In the genomic region with DNA sequence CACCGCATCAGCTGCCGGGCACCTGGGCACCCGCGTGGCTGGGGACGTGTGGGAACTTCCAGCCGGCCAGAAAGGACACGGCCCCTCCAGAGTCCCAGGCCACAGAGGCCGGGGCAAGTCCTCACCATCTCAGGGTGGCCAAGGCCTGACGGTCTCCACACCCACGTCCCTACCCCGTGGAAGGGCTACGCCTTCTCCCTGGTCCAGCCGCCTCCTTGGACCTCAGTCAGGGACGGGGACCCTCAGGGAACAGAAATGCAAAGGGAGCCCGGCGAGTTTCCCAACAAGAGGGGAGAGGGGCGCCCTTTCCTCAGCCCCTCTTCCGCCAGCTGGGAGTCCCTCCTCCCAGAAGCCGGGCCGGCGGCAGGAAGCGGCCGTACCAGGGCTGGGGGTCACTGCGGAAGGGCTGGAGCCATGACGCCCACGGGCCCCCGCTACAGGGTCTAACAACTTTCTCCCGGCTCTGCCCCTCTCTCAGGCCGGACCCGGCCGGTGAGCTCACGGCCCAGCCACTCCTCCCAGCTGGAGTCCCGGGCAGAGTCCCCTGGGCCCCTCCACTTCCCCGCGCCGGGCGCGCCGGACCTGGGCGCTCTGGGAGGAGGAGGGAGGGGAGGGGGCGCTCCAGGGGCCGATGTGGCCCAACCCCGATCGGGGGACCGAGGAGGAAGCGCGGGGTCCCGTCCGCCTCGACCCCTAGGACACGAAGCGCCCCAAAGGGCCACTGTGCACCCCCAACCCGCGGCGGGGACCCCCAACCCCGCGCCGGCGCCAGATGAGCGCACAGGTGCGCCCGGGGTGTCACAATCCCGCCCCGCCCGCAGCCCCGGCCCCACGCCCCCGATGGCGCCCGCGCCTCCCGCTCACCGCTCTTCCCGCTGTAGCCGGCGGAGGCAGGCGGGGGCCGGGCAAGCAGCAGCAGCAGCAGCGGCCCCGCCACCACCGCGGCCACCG, we compare ENCODE assay signal across 8 cellular contexts. TPM values are rescaled to one million over a fixed set of nuclear protein-coding genes. Genes with fewer than 3 reads are reported as not detected.
DNase-seq lines count a peak whose midpoint lies in the region; ATAC-seq and TF ChIP-seq lines count a peak whose summit lies in the region.

No MANE protein-coding gene starts in this region.

- TF ChIP-seq CTCF in AG04449 (IDR thresholded peaks at IDR 0.05; ENCODE audit: insufficient read depth, low read length, missing control alignments) (no peak), sigmoid colon (IDR thresholded peaks at IDR 0.05) (no peak)

- CTCF ChIA-PET in AG04449 (lab: Yijun Ruan, JAX), result no interaction called here

- TF ChIP-seq EP300 in sigmoid colon (IDR thresholded peaks at IDR 0.05), result no peak

- H3K9me3 Mint-ChIP-seq in activated T-helper 2 cell treated with anti-CD3 and anti-CD28 coated beads, Interferon-gamma antibody, Interleukin-2, Interleukin-4, amounts not matched to agents 10 μg/mL and 5 μg/mL and 100 μg/mL, durations not matched to agents 14 hours and 24 hours and 36 hours, result no peaks in the 10 kb centered on the region

- peak overlapping the region; percentile 64 to 82 (median 76) for H3K27ac ChIP-seq in sigmoid colon

- peak overlapping the region; percentile 70 for H3K4me3 ChIP-seq in AG04449 (ENCODE audit: low read depth, low read length)
- peak overlapping the region; percentile 63 to 99 (median 80) for H3K4me3 ChIP-seq in sigmoid colon

- no peak overlapping the region for H3K27ac Mint-ChIP-seq in activated T-helper 2 cell treated with anti-CD3 and anti-CD28 coated beads, Interferon-gamma antibody, Interleukin-2, Interleukin-4, amounts not matched to agents 10 μg/mL and 5 μg/mL and 100 μg/mL, durations not matched to agents 14 hours and 24 hours and 36 hours

- H3K4me3 Mint-ChIP-seq in activated T-helper 2 cell treated with anti-CD3 and anti-CD28 coated beads, Interferon-gamma antibody, Interleukin-2, Interleukin-4, amounts not matched to agents 10 μg/mL and 5 μg/mL and 100 μg/mL, durations not matched to agents 14 hours and 24 hours and 36 hours (ENCODE audit: low read depth), result peak overlapping the region; percentile 66

- no peaks in the 10 kb centered on the region for H3K27me3 Mint-ChIP-seq in activated T-helper 2 cell treated with anti-CD3 and anti-CD28 coated beads, Interferon-gamma antibody, Interleukin-2, Interleukin-4, amounts not matched to agents 10 μg/mL and 5 μg/mL and 100 μg/mL, durations not matched to agents 14 hours and 24 hours and 36 hours (ENCODE audit: low read depth)

- DNase-seq in AG04449 (ENCODE audit: low read depth, low spot score) (no peak), left ventricle myocardium superior (no peak), sigmoid colon (no peak), NCI-H128 (lab: John Stamatoyannopoulos, UW; ENCODE audit: unreplicated experiment) (no peak), NCI-H1930 (lab: John Stamatoyannopoulos, UW) (no peak)
- no peak for DNase-seq in activated T-helper 2 cell treated with anti-CD3 and anti-CD28 coated beads, Interferon-gamma antibody, Interleukin-2, Interleukin-4, amounts not matched to agents 10 μg/mL and 5 μg/mL and 100 μg/mL, durations not matched to agents 14 hours and 24 hours and 36 hours (ENCODE audit: low spot score)

- no peak for TF ChIP-seq POLR2A in sigmoid colon (IDR thresholded peaks at IDR 0.05)

- POLR2A ChIA-PET in AG04449 (lab: Yijun Ruan, JAX), result no interaction called here

- peaks cover 0 to 16% (median 13%) of the 10 kb centered on the region in 4 donors for H3K36me3 ChIP-seq in sigmoid colon

- H3K4me1 Mint-ChIP-seq in activated T-helper 2 cell treated with anti-CD3 and anti-CD28 coated beads, Interferon-gamma antibody, Interleukin-2, Interleukin-4, amounts not matched to agents 10 μg/mL and 5 μg/mL and 100 μg/mL, durations not matched to agents 14 hours and 24 hours and 36 hours (ENCODE audit: low read depth), result peaks cover 9% of the 10 kb centered on the region

- 1 to 2% methylated on average over 83 of the region's 83 CpGs for WGBS in sigmoid colon, 2 donors

- H3K9me3 ChIP-seq in sigmoid colon, result no peaks in the 10 kb centered on the region

- intact Hi-C loops in activated T-helper 2 cell treated with anti-CD3 and anti-CD28 coated beads, Interferon-gamma antibody, Interleukin-2, Interleukin-4, amounts not matched to agents 10 μg/mL and 5 μg/mL and 100 μg/mL, durations not matched to agents 14 hours and 24 hours and 36 hours (cut with micrococcal nuclease), result loop anchor here (5.0 kb wide), 1 partner anchor 46 kb away; a partner anchor contains a TSS
- intact Hi-C loops in left ventricle myocardium superior (cut with micrococcal nuclease) (no loop called here), sigmoid colon (cut with DNase I) (loop anchor here (5.0 to 10.0 kb wide), 3 partner anchors 46 to 284 kb away; a partner anchor contains a TSS)

- H3K27me3 ChIP-seq in sigmoid colon, result no peaks in the 10 kb centered on the region

- no peaks in the 10 kb centered on the region for H3K36me3 Mint-ChIP-seq in activated T-helper 2 cell treated with anti-CD3 and anti-CD28 coated beads, Interferon-gamma antibody, Interleukin-2, Interleukin-4, amounts not matched to agents 10 μg/mL and 5 μg/mL and 100 μg/mL, durations not matched to agents 14 hours and 24 hours and 36 hours (ENCODE audit: low read depth)

- H3K4me1 ChIP-seq in sigmoid colon, result peaks cover 3 to 49% (median 31%) of the 10 kb centered on the region in 4 donors

- peak; percentile 33 for ATAC-seq in GM18517 (IDR thresholded peaks at IDR 0.05; ENCODE audit: unreplicated experiment)
- peak; percentile 12 for ATAC-seq in HG03442 (IDR thresholded peaks at IDR 0.05; ENCODE audit: unreplicated experiment)
- ATAC-seq in left ventricle myocardium superior, result peak; percentile 42

RNA-seq across cellular contexts. Expression of a gene that starts 0.7 kb away (rescaled TPM):
- 34.3 and 36.7 TPM in 2 replicates for total RNA-seq in activated T-helper 2 cell treated with anti-CD3 and anti-CD28 coated beads, Interferon-gamma antibody, Interleukin-2, Interleukin-4, amounts not matched to agents 10 μg/mL and 5 μg/mL and 100 μg/mL, durations not matched to agents 14 hours and 24 hours and 36 hours
- total RNA-seq in left ventricle myocardium superior (34.2 TPM), sigmoid colon (10 to 100 TPM; 20.7 to 26.6 (median 22.7) TPM)
- 100 to 1,000 TPM in 1 of 3 donors, 10 to 100 TPM in 2; 61.9 to 109 (median 70.3) TPM for polyA plus RNA-seq in sigmoid colon

RNA-seq across cellular contexts. Expression of a gene that starts 10.8 kb away (rescaled TPM):
- 92.5 and 92.9 TPM in 2 replicates for total RNA-seq in activated T-helper 2 cell treated with anti-CD3 and anti-CD28 coated beads, Interferon-gamma antibody, Interleukin-2, Interleukin-4, amounts not matched to agents 10 μg/mL and 5 μg/mL and 100 μg/mL, durations not matched to agents 14 hours and 24 hours and 36 hours
- total RNA-seq in left ventricle myocardium superior (77.2 TPM), sigmoid colon (10 to 100 TPM; 49.6 to 77.4 (median 62.0) TPM)
- polyA plus RNA-seq in sigmoid colon, result 10 to 100 TPM; 74.5 to 95.9 (median 78.4) TPM

RNA-seq across cellular contexts. Expression of a gene that starts 15.9 kb away (rescaled TPM):
- total RNA-seq in activated T-helper 2 cell treated with anti-CD3 and anti-CD28 coated beads, Interferon-gamma antibody, Interleukin-2, Interleukin-4, amounts not matched to agents 10 μg/mL and 5 μg/mL and 100 μg/mL, durations not matched to agents 14 hours and 24 hours and 36 hours, result 78.4 and 84.2 TPM in 2 replicates
- total RNA-seq in left ventricle myocardium superior, result 89.2 TPM
- total RNA-seq in sigmoid colon, result 100 to 1,000 TPM; 138 to 281 (median 191) TPM
- polyA plus RNA-seq in sigmoid colon, result 10 to 100 TPM; 39.6 to 55.3 (median 46.7) TPM

RNA-seq across cellular contexts. Expression of a gene that starts 20.6 kb away (rescaled TPM):
- total RNA-seq in activated T-helper 2 cell treated with anti-CD3 and anti-CD28 coated beads, Interferon-gamma antibody, Interleukin-2, Interleukin-4, amounts not matched to agents 10 μg/mL and 5 μg/mL and 100 μg/mL, durations not matched to agents 14 hours and 24 hours and 36 hours, result 18.9 and 20.9 TPM in 2 replicates
- total RNA-seq in left ventricle myocardium superior (9.8 TPM), sigmoid colon (10 to 100 TPM; 15.0 to 21.6 (median 16.4) TPM)
- 10 to 100 TPM; 30.6 to 39.1 (median 31.9) TPM for polyA plus RNA-seq in sigmoid colon

RNA-seq across cellular contexts. Expression of a gene that starts 28.6 kb away (rescaled TPM):
- total RNA-seq in activated T-helper 2 cell treated with anti-CD3 and anti-CD28 coated beads, Interferon-gamma antibody, Interleukin-2, Interleukin-4, amounts not matched to agents 10 μg/mL and 5 μg/mL and 100 μg/mL, durations not matched to agents 14 hours and 24 hours and 36 hours, result 28.1 and 29.1 TPM in 2 replicates
- 14.4 TPM for total RNA-seq in left ventricle myocardium superior
- total RNA-seq in sigmoid colon, result 10 to 100 TPM; 17.9 to 29.9 (median 20.9) TPM
- polyA plus RNA-seq in sigmoid colon, result 10 to 100 TPM; 28.2 to 33.4 (median 30.3) TPM
